19 cellular contexts compared by ENCODE assay signal in the genomic region with DNA sequence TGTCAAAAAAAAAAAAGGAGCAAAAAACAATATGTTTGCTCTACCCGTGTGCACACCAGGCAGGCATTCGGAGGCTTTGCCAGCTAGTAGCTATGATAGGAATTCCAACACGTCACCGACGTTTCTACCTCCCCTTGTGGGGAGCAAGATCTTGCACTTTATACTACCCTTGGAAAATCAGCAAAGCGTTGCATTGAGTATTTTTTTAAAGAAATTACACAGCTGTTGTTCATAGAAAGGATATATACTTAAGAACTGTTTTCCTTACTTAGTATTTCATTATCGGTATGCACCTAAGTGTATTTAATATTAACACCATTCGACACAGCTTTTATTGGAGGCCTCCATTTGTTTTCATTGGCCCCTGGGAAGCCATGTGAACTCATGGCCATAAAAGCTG.
DNase-seq lines count a peak whose midpoint lies in the region; FAIRE-seq and TF ChIP-seq lines count a peak whose summit lies in the region.
"Had no signal": no experiment of that assay in that cellular context is flagged by ENCODE, and none has a peak within 500 bp of the region (broad histone marks: within the 10 kb centered on the region; RNA-seq: fewer than 3 reads in every experiment).

No MANE protein-coding gene starts in this region.

- no peak for TF ChIP-seq EP300 in esophagus muscularis mucosa (IDR thresholded peaks at IDR 0.05)

- peaks cover 1% of the 10 kb centered on the region for H3K4me1 Mint-ChIP-seq in activated naive CD8-positive, alpha-beta T cell treated with anti-CD3 and anti-CD28 coated beads for 36 hours
- H3K4me1 Mint-ChIP-seq: IgD-negative memory B cell had no signal

- H3K27me3 ChIP-seq in esophagus muscularis mucosa, result no peaks in the 10 kb centered on the region
- H3K27me3 ChIP-seq: BLaER1 had no signal

- H3K27ac ChIP-seq in esophagus muscularis mucosa (replicated peaks in 1 of 4), result no peak overlapping the region
- H3K27ac ChIP-seq: A549, BLaER1 had no signal

- DNase-seq in Caki2 (ENCODE audit: low read depth) (peak; percentile 77), epithelial cell of proximal tubule (ENCODE audit: low read depth) (peak; percentile 50), left kidney (ENCODE audit: low read depth, low spot score) (peak; percentile 45), urothelium cell line (ENCODE audit: low spot score) (peak; percentile 18), DMS114 treated with DMSO at 0.1 percent for 48 hours (lab: John Stamatoyannopoulos, UW; ENCODE audit: unreplicated experiment) (no peak), esophagus muscularis mucosa (ENCODE audit: extremely low spot score) (no peak)
- no peak for DNase-seq in activated naive CD8-positive, alpha-beta T cell treated with anti-CD3 and anti-CD28 coated beads for 36 hours
- DNase-seq: AML-193; CD4-positive, CD25-positive, alpha-beta regulatory T cell; DMS153; DMS79 treated with DMSO at 0.1 percent for 48 hours; GDM1; HCEC 1CT; HFFc6; KG1 had no signal

- no peaks in the 10 kb centered on the region for H3K4me1 ChIP-seq in esophagus muscularis mucosa
- H3K4me1 ChIP-seq: A549, BLaER1 had no signal

- H3K9me3 ChIP-seq in esophagus muscularis mucosa, result peaks cover 0 to 6% (median 0%) of the 10 kb centered on the region in 4 donors
- H3K9me3 ChIP-seq: A549, BLaER1 had no signal

- no peak for TF ChIP-seq POLR2A in esophagus muscularis mucosa (IDR thresholded peaks at IDR 0.05; ENCODE audit: low read depth)

- intact Hi-C loops in esophagus muscularis mucosa (cut with DNase I), result no loop called here

- H3K9me3 Mint-ChIP-seq in activated naive CD8-positive, alpha-beta T cell treated with anti-CD3 and anti-CD28 coated beads for 36 hours, result no peaks in the 10 kb centered on the region
- H3K9me3 Mint-ChIP-seq: IgD-negative memory B cell had no signal

- TF ChIP-seq CTCF in epithelial cell of proximal tubule (conservative IDR thresholded peaks at IDR 0.05; ENCODE audit: low read depth, low read length) (peak; percentile 8), esophagus muscularis mucosa (IDR thresholded peaks at IDR 0.05) (no peak)

- H3K27me3 Mint-ChIP-seq in activated naive CD8-positive, alpha-beta T cell treated with anti-CD3 and anti-CD28 coated beads for 36 hours, result no peaks in the 10 kb centered on the region

- no peak overlapping the region for H3K4me3 ChIP-seq in epithelial cell of proximal tubule (ENCODE audit: low read depth, low read length)
- no peak overlapping the region for H3K4me3 ChIP-seq in esophagus muscularis mucosa
- H3K4me3 ChIP-seq: A549, BLaER1 had no signal

- in situ Hi-C loops in Caki2 (cut with HindIII; ENCODE audit: low pct_unique_long_range_greater_than_20kb, low sequenced_read_pairs), result no loop called here

- no peak overlapping the region for H3K27ac Mint-ChIP-seq in activated naive CD8-positive, alpha-beta T cell treated with anti-CD3 and anti-CD28 coated beads for 36 hours
- H3K27ac Mint-ChIP-seq: CD4-positive, CD25-positive, alpha-beta regulatory T cell; HFFc6; IgD-negative memory B cell had no signal

- H3K36me3 Mint-ChIP-seq in activated naive CD8-positive, alpha-beta T cell treated with anti-CD3 and anti-CD28 coated beads for 36 hours, result no peaks in the 10 kb centered on the region
- H3K36me3 Mint-ChIP-seq: CD4-positive, CD25-positive, alpha-beta regulatory T cell; IgD-negative memory B cell had no signal

- no peak overlapping the region for H3K4me3 Mint-ChIP-seq in activated naive CD8-positive, alpha-beta T cell treated with anti-CD3 and anti-CD28 coated beads for 36 hours
- H3K4me3 Mint-ChIP-seq: CD4-positive, CD25-positive, alpha-beta regulatory T cell; HFFc6; IgD-negative memory B cell had no signal

- no peaks in the 10 kb centered on the region for H3K36me3 ChIP-seq in esophagus muscularis mucosa
- H3K36me3 ChIP-seq: BLaER1 had no signal

- FAIRE-seq in urothelium cell line (lab: Jason Lieb, UNC), result no peak
- FAIRE-seq: A549, GM12892 had no signal

- WGBS in esophagus muscularis mucosa, result 75% methylated on average over 8 of the region's 8 CpGs

Comparison
In these comparisons a context has a peak if more than half of its experiments do, and no peak if none do; other contexts are left out.
1. DNase-seq: peak in Caki2 (single experiment), epithelial cell of proximal tubule (single experiment), left kidney (single experiment) and urothelium cell line (single experiment); none in activated naive CD8-positive, alpha-beta T cell treated with anti-CD3 and anti-CD28 coated beads for 36 hours (single experiment), DMS114 treated with DMSO at 0.1 percent for 48 hours (single experiment) and esophagus muscularis mucosa (single experiment).